ENCODE assay signal across 22 cellular contexts in the genomic region with DNA sequence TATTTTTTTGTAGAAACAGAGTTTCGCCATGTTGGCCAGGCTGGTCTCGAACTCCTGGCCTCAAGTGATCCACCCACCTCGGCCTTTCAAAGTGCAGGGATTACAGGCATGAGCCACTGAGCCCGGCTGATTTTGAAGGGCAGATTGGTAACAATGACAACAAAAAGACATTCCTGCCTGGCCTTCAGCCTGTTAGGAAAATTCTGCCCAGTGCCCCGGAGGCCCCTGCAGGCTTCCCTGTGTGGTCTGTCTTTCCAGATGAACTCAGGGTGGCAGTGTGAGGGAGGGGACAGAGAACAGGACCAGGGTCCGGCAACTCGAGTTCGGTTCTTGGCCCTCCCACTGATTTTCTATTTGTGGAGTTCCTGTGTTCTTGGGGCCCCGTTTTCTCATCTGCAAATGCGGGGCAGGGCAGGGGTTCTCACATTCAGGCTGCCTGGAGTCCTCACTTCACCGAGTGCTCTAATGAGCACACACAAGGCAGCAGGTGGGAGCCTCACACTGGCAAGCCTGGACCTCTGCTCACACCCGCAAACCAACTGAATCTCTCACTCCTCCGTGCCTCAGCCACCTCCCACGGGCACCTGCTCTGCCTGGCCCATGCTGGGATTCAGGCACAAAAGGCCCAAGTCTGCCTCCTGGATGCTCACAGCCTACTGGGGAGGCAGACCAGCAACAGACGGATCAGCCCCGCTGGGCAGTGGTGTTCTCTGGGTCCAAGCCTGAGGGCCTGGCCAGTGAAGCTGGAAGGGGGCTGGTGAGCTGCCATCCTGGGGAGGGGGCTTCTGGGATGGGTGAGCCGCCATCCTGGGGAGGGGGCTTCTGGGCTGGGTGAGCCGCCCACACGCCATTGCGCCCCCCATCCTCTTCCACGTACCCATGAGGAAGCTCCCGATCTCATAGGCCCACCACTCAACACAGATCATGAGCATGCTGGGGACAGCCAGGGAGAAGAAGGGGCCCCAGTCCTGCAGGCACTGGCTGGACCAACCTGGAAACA. TPM values are rescaled to one million over a fixed set of nuclear protein-coding genes. Genes with fewer than 3 reads are reported as not detected.
DNase-seq lines count a peak whose midpoint lies in the region; ATAC-seq lines count a peak whose summit lies in the region.
"Had no signal": no experiment of that assay in that cellular context is flagged by ENCODE, and none has a peak within 500 bp of the region (broad histone marks: within the 10 kb centered on the region; RNA-seq: fewer than 3 reads in every experiment).

No MANE protein-coding gene starts in this region.

- H3K4me1 ChIP-seq in ectodermal cell (ENCODE audit: control insufficient read depth, insufficient read depth, low read length) = peaks cover 42% of the 10 kb centered on the region

- peak overlapping the region; percentile 62 for H3K27ac ChIP-seq in ectodermal cell (ENCODE audit: insufficient read depth, low read depth, low read length, poor library complexity, severe bottlenecking)
- H3K27ac ChIP-seq: 22Rv1, body of pancreas, upper lobe of right lung had no signal

- no peak for ATAC-seq in left colon
- ATAC-seq: activated CD8-positive, alpha-beta T cell treated with anti-CD3 and anti-CD28 coated beads for 36 hours; activated T-cell treated with anti-CD3 and anti-CD28 coated beads, Interleukin-2, amount 50 U/mL, for 4 hours; body of pancreas; naive thymus-derived CD4-positive, alpha-beta T cell; T-cell; upper lobe of right lung had no signal

- H3K36me3 ChIP-seq in ectodermal cell (ENCODE audit: control insufficient read depth, insufficient read depth, low read length) = no peaks in the 10 kb centered on the region
- H3K36me3 ChIP-seq: upper lobe of right lung had no signal

- DNase-seq in DMS 273 (lab: John Stamatoyannopoulos, UW; ENCODE audit: unreplicated experiment) (peak; percentile 56), DMS 273 treated with DMSO at 0.1 percent for 48 hours (lab: John Stamatoyannopoulos, UW) (no peak), NCI-H1694 treated with DMSO at 0.1 percent for 48 hours (lab: John Stamatoyannopoulos, UW) (peak; percentile 52), retina (peak; percentile 54), HT-29 (ENCODE audit: low spot score) (no peak), DMS53 (lab: John Stamatoyannopoulos, UW) (no peak), left colon (no peak)
- DNase-seq: activated CD8-positive, alpha-beta T cell treated with anti-CD3 and anti-CD28 coated beads for 36 hours; activated T-cell treated with anti-CD3 and anti-CD28 coated beads, Interleukin-2, amount 50 U/mL, for 4 hours; body of pancreas; C1 segment of cervical spinal cord; cortex of kidney; HFFc6; naive thymus-derived CD4-positive, alpha-beta T cell; NCI-H226; T-cell; upper lobe of right lung had no signal

- no peaks in the 10 kb centered on the region for H3K27me3 ChIP-seq in ectodermal cell (ENCODE audit: control insufficient read depth, insufficient read depth, low read length, poor library complexity, severe bottlenecking)
- H3K27me3 ChIP-seq: body of pancreas, upper lobe of right lung had no signal

- 59 to 61% methylated on average over 22 of the region's 22 CpGs for WGBS in ectodermal cell, 2 experiments

- no peaks in the 10 kb centered on the region for H3K9me3 ChIP-seq in ectodermal cell (ENCODE audit: control insufficient read depth, low read length)
- H3K9me3 ChIP-seq: body of pancreas, upper lobe of right lung had no signal

- intact Hi-C loops in left colon (cut with DNase I, micrococcal nuclease) = no loop called here

- no peak overlapping the region for H3K4me3 ChIP-seq in ectodermal cell (ENCODE audit: insufficient read depth, low read depth, low read length)
- H3K4me3 ChIP-seq: body of pancreas, upper lobe of right lung had no signal

RNA-seq across cellular contexts. Expression of gene SLC47A2, which starts 10.3 kb away (rescaled TPM):
- not detected for polyA plus RNA-seq in ectodermal cell (2013, experiment 1 of 4)
- polyA plus RNA-seq in ectodermal cell (2013, experiment 2 of 4) = 0.41 TPM
- polyA plus RNA-seq in ectodermal cell (2013, experiment 3 of 4) = 0.32 TPM
- polyA plus RNA-seq in ectodermal cell (2013, experiment 4 of 4) = 0.24 TPM
- total RNA-seq in HT-29 (2014; rRNA removed; shearing (Covaris generic)) = 0.05 TPM in 1 of 2 replicates, not detected in the other
- under 1 TPM; 0.14 to 0.40 TPM for total RNA-seq in left colon
- total RNA-seq: activated CD8-positive, alpha-beta T cell treated with anti-CD3 and anti-CD28 coated beads for 36 hours; activated T-cell treated with anti-CD3 and anti-CD28 coated beads, Interleukin-2, amount 50 U/mL, for 4 hours; epithelial cell of proximal tubule; glomerular endothelial cell; HFFc6; naive thymus-derived CD4-positive, alpha-beta T cell; progenitor cell of endocrine pancreas; T-cell; upper lobe of right lung had no signal
- polyA plus RNA-seq: naive thymus-derived CD4-positive, alpha-beta T cell had no signal

RNA-seq across cellular contexts. Expression of gene ALDH3A1, which starts 42.0 kb away (rescaled TPM):
- polyA plus RNA-seq in ectodermal cell (2013, experiment 1 of 4) = 0.80 TPM
- 0.44 TPM for polyA plus RNA-seq in ectodermal cell (2013, experiment 2 of 4)
- 0.75 TPM for polyA plus RNA-seq in ectodermal cell (2013, experiment 3 of 4)
- 0.24 TPM for polyA plus RNA-seq in ectodermal cell (2013, experiment 4 of 4)
- 20.0 and 37.7 TPM in 2 replicates for total RNA-seq in HT-29 (2014; rRNA removed; shearing (Covaris generic))
- total RNA-seq in left colon = 1 to 10 TPM; 2.1 to 8.4 TPM
- total RNA-seq: activated T-cell treated with anti-CD3 and anti-CD28 coated beads, Interleukin-2, amount 50 U/mL, for 4 hours; glomerular endothelial cell; T-cell had no signal
- polyA plus RNA-seq: naive thymus-derived CD4-positive, alpha-beta T cell had no signal

RNA-seq across cellular contexts. Expression of gene ALDH3A2, which starts 57.5 kb away (rescaled TPM):
- polyA plus RNA-seq in ectodermal cell (2013, experiment 1 of 4) = 73.3 TPM
- 81.9 TPM for polyA plus RNA-seq in ectodermal cell (2013, experiment 2 of 4)
- 53.9 TPM for polyA plus RNA-seq in ectodermal cell (2013, experiment 3 of 4)
- 63.4 TPM for polyA plus RNA-seq in ectodermal cell (2013, experiment 4 of 4)
- 86.4 and 101 TPM in 2 replicates for total RNA-seq in HT-29 (2014; rRNA removed; shearing (Covaris generic))
- 100 to 1,000 TPM; 105 to 114 TPM for total RNA-seq in left colon

Comparison
In these comparisons a context has a peak if more than half of its experiments do, and no peak if none do; other contexts are left out.
1. DNase-seq: peak in DMS 273 (single experiment), NCI-H1694 treated with DMSO at 0.1 percent for 48 hours (single experiment) and retina (single experiment); none in DMS 273 treated with DMSO at 0.1 percent for 48 hours (single experiment), HT-29 (single experiment), DMS53 (single experiment) and left colon (0 of 2).